ENCODE assay signal across 22 cellular contexts in the genomic region with DNA sequence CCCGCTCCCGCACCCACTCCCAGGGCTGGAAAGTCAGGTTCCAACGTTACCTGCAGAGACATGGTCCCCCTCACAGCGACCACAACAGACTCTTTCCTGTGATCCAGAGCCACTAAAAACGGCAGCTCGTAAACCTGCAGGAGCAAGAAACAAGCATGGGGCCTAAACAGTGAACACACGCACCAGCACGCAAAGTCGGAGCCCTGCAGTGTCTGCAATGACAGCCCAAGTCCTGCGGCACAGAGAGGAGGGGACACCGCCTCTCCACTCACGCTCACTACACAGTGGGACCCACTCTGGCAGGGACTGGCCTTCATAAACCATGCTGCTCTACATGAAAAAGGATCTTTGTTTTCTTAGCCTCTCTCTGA. TPM values are rescaled to one million over a fixed set of nuclear protein-coding genes. Genes with fewer than 3 reads are reported as not detected.
DNase-seq lines count a peak whose midpoint lies in the region; ATAC-seq and TF ChIP-seq lines count a peak whose summit lies in the region.
"Had no signal": no experiment of that assay in that cellular context is flagged by ENCODE, and none has a peak within 500 bp of the region (broad histone marks: within the 10 kb centered on the region; RNA-seq: fewer than 3 reads in every experiment).

No MANE protein-coding gene starts in this region.

- no peak for TF ChIP-seq CTCF in tibial nerve (IDR thresholded peaks at IDR 0.05)

- H3K27ac Mint-ChIP-seq in dendritic cell treated with granulocyte-macrophage colony-stimulating factor and Interleukin-4, amounts not matched to agents 40 ng/mL and 50 ng/mL, for 4 days, result peak overlapping the region; percentile 96
- peak overlapping the region in 6 of 10 donors; percentile 11 to 79 (median 34) for H3K27ac Mint-ChIP-seq in naive thymus-derived CD8-positive, alpha-beta T cell
- H3K27ac Mint-ChIP-seq: activated B cell treated with CpG ODN at 0.5 μM for 24 hours; activated CD8-positive, alpha-beta T cell treated with anti-CD3 and anti-CD28 coated beads for 36 hours; activated naive CD8-positive, alpha-beta T cell treated with anti-CD3 and anti-CD28 coated beads for 36 hours; T-helper 17 cell had no signal

- peaks cover 0 to 5% (median 2%) of the 10 kb centered on the region in 4 donors for H3K4me1 ChIP-seq in tibial nerve
- H3K4me1 ChIP-seq: HAP-1, sigmoid colon had no signal

- H3K27me3 Mint-ChIP-seq in dendritic cell treated with granulocyte-macrophage colony-stimulating factor and Interleukin-4, amounts not matched to agents 40 ng/mL and 50 ng/mL, for 4 days, result no peaks in the 10 kb centered on the region
- H3K27me3 Mint-ChIP-seq in naive thymus-derived CD8-positive, alpha-beta T cell, result no peaks in the 10 kb centered on the region
- H3K27me3 Mint-ChIP-seq: activated B cell treated with CpG ODN at 0.5 μM for 24 hours; activated CD8-positive, alpha-beta T cell treated with anti-CD3 and anti-CD28 coated beads for 36 hours; activated naive CD8-positive, alpha-beta T cell treated with anti-CD3 and anti-CD28 coated beads for 36 hours; CD4-positive, alpha-beta memory T cell; T-helper 17 cell had no signal

- POLR2A ChIA-PET in naive thymus-derived CD8-positive, alpha-beta T cell (lab: Charles Lee), result interaction anchor here (0.9 to 1.2 kb wide), 2 partner anchors 12 to 23 kb away, joined by 3 read pairs; partner anchors contain the start of gene DAGLB

- peak overlapping the region; percentile 60 for H3K4me3 Mint-ChIP-seq in dendritic cell treated with granulocyte-macrophage colony-stimulating factor and Interleukin-4, amounts not matched to agents 40 ng/mL and 50 ng/mL, for 4 days
- H3K4me3 Mint-ChIP-seq in naive thymus-derived CD8-positive, alpha-beta T cell, result no peak overlapping the region
- H3K4me3 Mint-ChIP-seq: activated B cell treated with CpG ODN at 0.5 μM for 24 hours; activated CD8-positive, alpha-beta T cell treated with anti-CD3 and anti-CD28 coated beads for 36 hours; activated naive CD8-positive, alpha-beta T cell treated with anti-CD3 and anti-CD28 coated beads for 36 hours; T-helper 17 cell had no signal

- H3K36me3 ChIP-seq in tibial nerve, result peaks cover 3 to 96% (median 16%) of the 10 kb centered on the region in 3 donors

- peaks cover 87% of the 10 kb centered on the region for H3K36me3 Mint-ChIP-seq in dendritic cell treated with granulocyte-macrophage colony-stimulating factor and Interleukin-4, amounts not matched to agents 40 ng/mL and 50 ng/mL, for 4 days (ENCODE audit: low read depth)
- H3K36me3 Mint-ChIP-seq in naive thymus-derived CD8-positive, alpha-beta T cell, result peaks cover 6 to 66% (median 15%) of the 10 kb centered on the region in 3 donors

- H3K27me3 ChIP-seq in tibial nerve, result no peaks in the 10 kb centered on the region
- H3K27me3 ChIP-seq: hepatocyte, sigmoid colon, tibial artery had no signal

- H3K4me1 Mint-ChIP-seq in dendritic cell treated with granulocyte-macrophage colony-stimulating factor and Interleukin-4, amounts not matched to agents 40 ng/mL and 50 ng/mL, for 4 days (ENCODE audit: low read depth), result peaks cover 57% of the 10 kb centered on the region
- peaks cover 5 to 18% (median 6%) of the 10 kb centered on the region in 4 donors for H3K4me1 Mint-ChIP-seq in naive thymus-derived CD8-positive, alpha-beta T cell
- H3K4me1 Mint-ChIP-seq: activated B cell treated with CpG ODN at 0.5 μM for 24 hours had no signal

- no peak for ATAC-seq in naive thymus-derived CD8-positive, alpha-beta T cell
- no peak for ATAC-seq in GM21423 (IDR thresholded peaks at IDR 0.05; ENCODE audit: unreplicated experiment)
- ATAC-seq: activated CD8-positive, alpha-beta T cell treated with anti-CD3 and anti-CD28 coated beads for 36 hours had no signal

- H3K9me3 ChIP-seq in tibial nerve, result no peaks in the 10 kb centered on the region
- H3K9me3 ChIP-seq: sigmoid colon, tibial artery had no signal

- WGBS in tibial nerve, 2 donors, result 71 to 86% methylated on average over 7 to 12 of the region's 12 CpGs

- no peak for TF ChIP-seq POLR2A in tibial nerve (IDR thresholded peaks at IDR 0.05)

- DNase-seq in NOMO-1 treated with dmso at 0.1 percent for 144 hours (lab: John Stamatoyannopoulos, UW; ENCODE audit: unreplicated experiment), result peak; percentile 75
- no peak for DNase-seq in NOMO-1 treated with DMSO at 0.1 percent for 48 hours (lab: John Stamatoyannopoulos, UW; ENCODE audit: unreplicated experiment)
- no peak for DNase-seq in naive thymus-derived CD8-positive, alpha-beta T cell
- no peak for DNase-seq in tibial nerve (ENCODE audit: low spot score in 2 of 2)
- no peak for DNase-seq in amygdala (lab: John Stamatoyannopoulos, UW)
- no peak for DNase-seq in NCI-H1105 treated with DMSO at 0.1 percent for 48 hours (lab: John Stamatoyannopoulos, UW)
- DNase-seq: activated B cell treated with CpG ODN at 0.5 μM for 24 hours; activated CD8-positive, alpha-beta T cell treated with anti-CD3 and anti-CD28 coated beads for 36 hours; activated naive CD8-positive, alpha-beta T cell treated with anti-CD3 and anti-CD28 coated beads for 36 hours; activated T-cell treated with anti-CD3 and anti-CD28 coated beads, Interleukin-2, amount 50 U/mL, for 48 hours; CD4-positive, alpha-beta memory T cell; DMS79 treated with DMSO at 0.1 percent for 48 hours; islet precursor cell; sigmoid colon; stimulated activated CD4-positive, alpha-beta T cell treated with anti-CD3 and anti-CD28 coated beads, Interleukin-2, amount 100 ng/mL, for 48 hours; T-helper 17 cell had no signal

- intact Hi-C loops in dendritic cell treated with granulocyte-macrophage colony-stimulating factor and Interleukin-4, amounts not matched to agents 40 ng/mL and 50 ng/mL, for 4 days (cut with micrococcal nuclease), result loop anchor here (1.0 kb wide), 1 partner anchor 9 kb away; no protein-coding TSS in a partner anchor

- H3K4me3 ChIP-seq in tibial nerve, result no peak overlapping the region
- H3K4me3 ChIP-seq: HAP-1, hepatocyte, sigmoid colon, tibial artery had no signal

- no peaks in the 10 kb centered on the region for H3K9me3 Mint-ChIP-seq in dendritic cell treated with granulocyte-macrophage colony-stimulating factor and Interleukin-4, amounts not matched to agents 40 ng/mL and 50 ng/mL, for 4 days
- no peaks in the 10 kb centered on the region for H3K9me3 Mint-ChIP-seq in naive thymus-derived CD8-positive, alpha-beta T cell
- H3K9me3 Mint-ChIP-seq: activated B cell treated with CpG ODN at 0.5 μM for 24 hours; activated CD8-positive, alpha-beta T cell treated with anti-CD3 and anti-CD28 coated beads for 36 hours; activated naive CD8-positive, alpha-beta T cell treated with anti-CD3 and anti-CD28 coated beads for 36 hours; CD4-positive, alpha-beta memory T cell had no signal

- TF ChIP-seq EP300 in tibial nerve (IDR thresholded peaks at IDR 0.05), result no peak

- H3K27ac ChIP-seq in tibial nerve, result peak overlapping the region in 3 of 4 donors; percentile 24 to 58 (median 26)
- H3K27ac ChIP-seq: hepatocyte, KMS-11, tibial artery had no signal

RNA-seq across cellular contexts. Expression of gene DAGLB, which starts 23.1 kb away (rescaled TPM):
- total RNA-seq in naive thymus-derived CD8-positive, alpha-beta T cell, result 10 to 100 TPM; 75.4 to 78.1 TPM
- polyA plus RNA-seq in naive thymus-derived CD8-positive, alpha-beta T cell, result 10 to 100 TPM in 1 of 3 donors, 1 to 10 TPM in 2; 7.2 to 11.9 (median 7.6) TPM
- total RNA-seq in tibial nerve, result 10 to 100 TPM; 12.6 to 25.8 (median 18.0) TPM

RNA-seq across cellular contexts. Expression of gene RAC1, which starts 50.4 kb away (rescaled TPM):
- total RNA-seq in naive thymus-derived CD8-positive, alpha-beta T cell, result 10 to 100 TPM; 91.2 to 96.7 TPM
- polyA plus RNA-seq in naive thymus-derived CD8-positive, alpha-beta T cell, result 100 to 1,000 TPM; 197 to 248 (median 218) TPM
- 100 to 1,000 TPM; 133 to 222 (median 140) TPM for total RNA-seq in tibial nerve

RNA-seq across cellular contexts. Expression of gene KDELR2, which starts 59.3 kb away (rescaled TPM):
- 10 to 100 TPM; 33.1 to 35.3 TPM for total RNA-seq in naive thymus-derived CD8-positive, alpha-beta T cell
- 10 to 100 TPM; 39.2 to 51.1 (median 42.0) TPM for polyA plus RNA-seq in naive thymus-derived CD8-positive, alpha-beta T cell
- total RNA-seq in tibial nerve, result 10 to 100 TPM; 61.0 to 80.6 (median 72.2) TPM
